8 cellular contexts compared by ENCODE assay signal in genomic region chr3:141243295-141243707, GRCh38.
DNase-seq lines count a peak whose midpoint lies in the region; ATAC-seq lines count a peak whose summit lies in the region.

No MANE protein-coding gene starts in this region.

- ATAC-seq in GM18909 (IDR thresholded peaks at IDR 0.05; ENCODE audit: poor library complexity, unreplicated experiment) = no peak

- DNase-seq in RKO (ENCODE audit: low spot score) = peak; percentile 16
- DNase-seq in activated effector memory CD4-positive, alpha-beta T cell treated with Interleukin-2 at 50 U/mL for 16 hours = peak; percentile 10
- peak; percentile 30 for DNase-seq in kidney tubule cell (ENCODE audit: low spot score)
- DNase-seq in stimulated activated CD8-positive, alpha-beta memory T cell treated with anti-CD3 and anti-CD28 coated beads, Interleukin-7, amount 100 ng/mL, for 24 hours (ENCODE audit: low read depth) = peak; percentile 27
- no peak for DNase-seq in CD1c-positive myeloid dendritic cell (ENCODE audit: extremely low spot score)
- DNase-seq in 8988T = no peak
- no peak for DNase-seq in Kasumi-1 (lab: John Stamatoyannopoulos, UW)

Comparison
In these comparisons a context has a peak if more than half of its experiments do, and no peak if none do; other contexts are left out.
1. DNase-seq: peak in RKO (single experiment), activated effector memory CD4-positive, alpha-beta T cell treated with Interleukin-2 at 50 U/mL for 16 hours (single experiment), kidney tubule cell (single experiment) and stimulated activated CD8-positive, alpha-beta memory T cell treated with anti-CD3 and anti-CD28 coated beads, Interleukin-7, amount 100 ng/mL, for 24 hours (single experiment); none in CD1c-positive myeloid dendritic cell (single experiment), 8988T (single experiment) and Kasumi-1 (0 of 2).